Comparison of ENCODE assay signal across 8 cellular contexts in the genomic region with DNA sequence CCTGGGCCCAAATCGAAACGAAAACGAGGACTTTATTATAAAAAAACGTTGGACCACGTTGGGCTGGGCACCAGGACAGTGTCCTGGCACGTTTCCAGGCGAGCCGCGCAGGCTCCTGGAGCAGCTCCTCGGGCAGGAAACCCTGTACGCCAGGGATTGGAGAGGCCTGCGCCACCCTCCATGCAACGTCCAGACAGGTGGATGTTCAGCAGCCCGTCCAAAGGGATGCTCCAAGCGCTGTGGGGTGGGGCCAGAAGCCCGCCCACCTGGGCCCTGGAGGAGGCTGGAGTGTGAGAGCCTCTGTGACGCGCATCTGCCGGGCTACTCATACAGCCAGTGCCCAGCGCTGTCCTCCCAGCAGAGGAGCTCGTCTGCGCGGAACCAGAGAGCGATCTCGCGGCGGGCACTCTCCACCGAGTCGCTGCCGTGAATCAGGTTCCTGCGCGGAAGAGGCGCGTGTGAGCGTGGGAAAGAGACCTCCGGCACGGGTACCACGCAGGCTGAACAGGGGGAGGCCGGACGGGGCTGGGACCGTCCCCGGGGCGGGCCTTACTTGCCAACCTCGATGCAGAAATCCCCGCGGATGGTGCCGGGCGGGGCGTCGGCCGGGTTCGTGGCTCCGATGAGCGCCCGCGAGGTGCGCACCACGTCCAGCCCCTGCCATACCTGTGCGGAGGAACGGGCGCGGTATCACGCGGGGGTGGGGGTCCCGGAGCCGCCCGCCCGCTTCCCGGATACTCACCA. TPM values are rescaled to one million over a fixed set of nuclear protein-coding genes. Genes with fewer than 3 reads are reported as not detected.
DNase-seq lines count a peak whose midpoint lies in the region; ATAC-seq and TF ChIP-seq lines count a peak whose summit lies in the region.

No MANE protein-coding gene starts in this region.

- H3K4me1 Mint-ChIP-seq in GM23338, result peaks cover 8% of the 10 kb centered on the region

- POLR2A ChIA-PET in RWPE1 (lab: Yijun Ruan, JAX; ENCODE audit: low non-redundant PET), result interaction anchor here (0.9 to 1.4 kb wide), 5 partner anchors 12 to 69 kb away, joined by 3 to 6 read pairs (median 4); partner anchors contain the start of genes NUBP2 and SPSB3

- peak overlapping the region; percentile 99 for H3K4me3 Mint-ChIP-seq in GM23338

- CTCF ChIA-PET in RWPE1 (lab: Yijun Ruan, JAX), result interaction anchor here (0.6 to 1.6 kb wide), 5 partner anchors 16 to 1191 kb away, joined by 3 to 6 read pairs (median 4); partner anchors contain the start of gene MAPK8IP3

- H3K4me3 ChIP-seq in GM23338 (peak overlapping the region; percentile 97), right atrium auricular region (peak overlapping the region; percentile 70 to 94), prostate gland (peak overlapping the region; percentile 83 to 86)

- ATAC-seq in GM23338 (peak; percentile 24), HG03025 (IDR thresholded peaks at IDR 0.05; ENCODE audit: low FRiP score, unreplicated experiment) (no peak), HG03521 (IDR thresholded peaks at IDR 0.05; ENCODE audit: unreplicated experiment) (no peak)

- no peaks in the 10 kb centered on the region for H3K9me2 ChIP-seq in GM23338 (ENCODE audit: insufficient read depth)

- H3K27me3 ChIP-seq in GM23338 (ENCODE audit: insufficient read depth) (no peaks in the 10 kb centered on the region), right atrium auricular region (no peaks in the 10 kb centered on the region), prostate gland (replicated peaks; ENCODE audit: insufficient read depth) (no peaks in the 10 kb centered on the region)

- H3K27ac ChIP-seq in GM23338 (ENCODE audit: low read depth) (no peak overlapping the region), RWPE1 (peak overlapping the region; percentile 92), right atrium auricular region (peak overlapping the region; percentile 95 to 97), prostate gland (peak overlapping the region; percentile 84 to 96)

- H3K27ac Mint-ChIP-seq in GM23338, result peak overlapping the region; percentile 90

- peak; percentile 76 for DNase-seq in GM23338 (ENCODE audit: low spot score)
- DNase-seq in RWPE1 (ENCODE audit: low spot score), result peak; percentile 67
- DNase-seq in amygdala (lab: John Stamatoyannopoulos, UW), result peak in 48 of 56 donors; percentile 8 to 74 (median 46)
- DNase-seq in right atrium auricular region (ENCODE audit: low spot score), result peak; percentile 70
- peak; percentile 79 for DNase-seq in prostate gland (ENCODE audit: low spot score)
- DNase-seq in erythroblast (lab: John Stamatoyannopoulos, UW), result no peak

- H3K4me1 ChIP-seq in GM23338 (ENCODE audit: insufficient read depth) (peaks cover 4% of the 10 kb centered on the region), right atrium auricular region (peaks cover 0 to 39% of the 10 kb centered on the region in 2 donors), prostate gland (replicated peaks) (peaks cover 14% of the 10 kb centered on the region)

- H3K9me3 ChIP-seq in right atrium auricular region (no peaks in the 10 kb centered on the region), prostate gland (no peaks in the 10 kb centered on the region)

- intact Hi-C loops in prostate gland (cut with DNase I), result no loop called here

- 5% methylated on average over 60 of the region's 69 CpGs for WGBS in prostate gland

- TF ChIP-seq POLR2A in prostate gland (IDR thresholded peaks at IDR 0.05) (no peak), erythroblast (IDR thresholded peaks at IDR 0.05; ENCODE audit: low read length) (no peak)

- peaks cover 14% of the 10 kb centered on the region; the same call in 1 of the 2 replicates for H3F3A ChIP-seq in GM23338 (replicated peaks; ENCODE audit: low read depth)

- TF ChIP-seq CTCF in GM23338 (conservative IDR thresholded peaks at IDR 0.05; ENCODE audit: low read depth in 2 of 2) (no peak), RWPE1 (conservative IDR thresholded peaks at IDR 0.05; ENCODE audit: low read depth) (no peak), right atrium auricular region (IDR thresholded peaks at IDR 0.05) (no peak), prostate gland (IDR thresholded peaks at IDR 0.05) (no peak)

- peaks cover 4% of the 10 kb centered on the region; the same call in 1 of the 3 replicates for H3K9me3 Mint-ChIP-seq in GM23338

- H3K27me3 Mint-ChIP-seq in GM23338 (ENCODE audit: insufficient read depth, low read depth, poor library complexity), result peaks cover 27% of the 10 kb centered on the region

- peak overlapping the region; percentile 96 for H3K4me2 ChIP-seq in GM23338

- H3K79me2 ChIP-seq in GM23338 (replicated peaks; ENCODE audit: insufficient read depth), result peaks cover 15% of the 10 kb centered on the region

- no peaks in the 10 kb centered on the region for H3K36me3 ChIP-seq in GM23338 (ENCODE audit: insufficient read depth)
- H3K36me3 ChIP-seq in right atrium auricular region, result peaks cover 38% of the 10 kb centered on the region
- H3K36me3 ChIP-seq in prostate gland, result peaks cover 0 to 13% of the 10 kb centered on the region in 2 donors

- H2AFZ ChIP-seq in GM23338, result no peak overlapping the region

- H4K20me1 ChIP-seq in GM23338 (replicated peaks; ENCODE audit: insufficient read depth), result no peaks in the 10 kb centered on the region; the same call in 1 of the 2 replicates

- peaks cover 21% of the 10 kb centered on the region for H3K36me3 Mint-ChIP-seq in GM23338 (ENCODE audit: low read depth)

RNA-seq across cellular contexts. Expression of gene NME3, which starts 0.8 kb away (rescaled TPM):
- total RNA-seq in GM23338 (2014; rRNA removed; shearing (Covaris generic)), result 73.7 and 95.3 TPM in 2 replicates
- 130 and 153 TPM in 2 replicates for polyA plus RNA-seq in GM23338 (2016; fragmentation: Nextera tagmentation; extraction: Ambion mirVana)
- total RNA-seq in right atrium auricular region (10 to 100 TPM; 51.3 to 56.2 TPM), prostate gland (100 to 1,000 TPM; 135 to 252 TPM)

RNA-seq across cellular contexts. Expression of gene EME2, which starts 2.1 kb away (rescaled TPM):
- 15.0 and 17.3 TPM in 2 replicates for total RNA-seq in GM23338 (2014; rRNA removed; shearing (Covaris generic))
- polyA plus RNA-seq in GM23338 (2016; fragmentation: Nextera tagmentation; extraction: Ambion mirVana), result 4.1 TPM in 2 replicates
- total RNA-seq in right atrium auricular region (1 to 10 TPM; 3.5 to 5.0 TPM), prostate gland (10 to 100 TPM; 18.3 to 53.9 TPM)

RNA-seq across cellular contexts. Expression of gene MRPS34, which starts 2.4 kb away (rescaled TPM):
- 223 and 248 TPM in 2 replicates for total RNA-seq in GM23338 (2014; rRNA removed; shearing (Covaris generic))
- polyA plus RNA-seq in GM23338 (2016; fragmentation: Nextera tagmentation; extraction: Ambion mirVana), result 370 and 391 TPM in 2 replicates
- 10 to 100 TPM; 58.8 to 77.9 TPM for total RNA-seq in right atrium auricular region
- total RNA-seq in prostate gland, result 100 to 1,000 TPM in 1 of 2 donors, 10 to 100 TPM in 1; 97.4 to 125 TPM

RNA-seq across cellular contexts. Expression of gene SPSB3, which starts 11.9 kb away (rescaled TPM):
- 34.7 and 42.8 TPM in 2 replicates for total RNA-seq in GM23338 (2014; rRNA removed; shearing (Covaris generic))
- polyA plus RNA-seq in GM23338 (2016; fragmentation: Nextera tagmentation; extraction: Ambion mirVana), result 27.1 and 33.9 TPM in 2 replicates
- total RNA-seq in right atrium auricular region, result 10 to 100 TPM; 41.9 to 49.0 TPM
- total RNA-seq in prostate gland, result 100 to 1,000 TPM in 1 of 2 donors, 10 to 100 TPM in 1; 87.8 to 138 TPM

RNA-seq across cellular contexts. Expression of gene NUBP2, which starts 12.3 kb away (rescaled TPM):
- 143 and 175 TPM in 2 replicates for total RNA-seq in GM23338 (2014; rRNA removed; shearing (Covaris generic))
- polyA plus RNA-seq in GM23338 (2016; fragmentation: Nextera tagmentation; extraction: Ambion mirVana), result 79.0 and 79.4 TPM in 2 replicates
- total RNA-seq in right atrium auricular region (10 to 100 TPM; 70.3 to 77.9 TPM), prostate gland (100 to 1,000 TPM in 1 of 2 donors, 10 to 100 TPM in 1; 98.4 to 233 TPM)

Comparison
In these comparisons a context has a peak if more than half of its experiments do, and no peak if none do; other contexts are left out.
1. DNase-seq: peak in GM23338 (single experiment), RWPE1 (single experiment), amygdala (48 of 56), right atrium auricular region (single experiment) and prostate gland (single experiment); none in erythroblast (0 of 2).
2. Peak in every context shown above with its lines, with median percentiles within 50 percentile points of each other: H3K4me3 ChIP-seq.